ENCODE assay signal across 8 cellular contexts in genomic region chr19:58229255-58229639, GRCh38. TPM values are rescaled to one million over a fixed set of nuclear protein-coding genes. Genes with fewer than 3 reads are reported as not detected.
DNase-seq lines count a peak whose midpoint lies in the region; ATAC-seq and TF ChIP-seq lines count a peak whose summit lies in the region.

No MANE protein-coding gene starts in this region.

- H3K27me3 ChIP-seq in SJCRH30, result no peaks in the 10 kb centered on the region
- H3K27me3 ChIP-seq in lung (ENCODE audit: control insufficient read depth, insufficient read depth), result no peaks in the 10 kb centered on the region
- no peaks in the 10 kb centered on the region for H3K27me3 ChIP-seq in testis

- H3K27me3 Mint-ChIP-seq in dendritic cell treated with granulocyte-macrophage colony-stimulating factor and Interleukin-4, amounts not matched to agents 40 ng/mL and 50 ng/mL, for 4 days, result no peaks in the 10 kb centered on the region

- intact Hi-C loops in dendritic cell treated with granulocyte-macrophage colony-stimulating factor and Interleukin-4, amounts not matched to agents 40 ng/mL and 50 ng/mL, for 4 days (cut with micrococcal nuclease), result loop anchor here (5.0 kb wide), 1 partner anchor 63 kb away; no protein-coding TSS in a partner anchor
- intact Hi-C loops in testis (cut with DNase I; ENCODE audit: low total_unique reads), result no loop called here

- H3K4me3 Mint-ChIP-seq in dendritic cell treated with granulocyte-macrophage colony-stimulating factor and Interleukin-4, amounts not matched to agents 40 ng/mL and 50 ng/mL, for 4 days, result peak overlapping the region; percentile 95

- H3K4me3 ChIP-seq in SJCRH30, result peak overlapping the region; percentile 99
- peak overlapping the region; percentile 63 for H3K4me3 ChIP-seq in lung
- H3K4me3 ChIP-seq in testis, result peak overlapping the region; percentile 64 to 81

- H3K4me1 Mint-ChIP-seq in dendritic cell treated with granulocyte-macrophage colony-stimulating factor and Interleukin-4, amounts not matched to agents 40 ng/mL and 50 ng/mL, for 4 days (ENCODE audit: low read depth), result peaks cover 30% of the 10 kb centered on the region

- TF ChIP-seq CTCF in lung (IDR thresholded peaks at IDR 0.05; ENCODE audit: control extremely low read depth, extremely low read depth) (no peak), testis (IDR thresholded peaks at IDR 0.05) (peak in 1 of 3 experiments; percentile 22)

- H3K9me3 ChIP-seq in SJCRH30 (replicated peaks), result peaks cover 15% of the 10 kb centered on the region
- H3K9me3 ChIP-seq in lung (ENCODE audit: control insufficient read depth in 2 of 2, insufficient read depth in 1 of 2, low read length in 1 of 2), result peaks cover 0 to 40% of the 10 kb centered on the region in 2 donors
- no peaks in the 10 kb centered on the region for H3K9me3 ChIP-seq in testis

- peaks cover 66% of the 10 kb centered on the region for H3K9me3 Mint-ChIP-seq in dendritic cell treated with granulocyte-macrophage colony-stimulating factor and Interleukin-4, amounts not matched to agents 40 ng/mL and 50 ng/mL, for 4 days

- ATAC-seq in lung (ENCODE audit: insufficient read depth, low FRiP score), result no peak

- peak; percentile 59 for DNase-seq in activated CD8-positive, alpha-beta memory T cell treated with anti-CD3 and anti-CD28 coated beads, Interleukin-2, amount 50 U/mL, for 48 hours
- no peak for DNase-seq in activated CD8-positive, alpha-beta memory T cell treated with anti-CD3 and anti-CD28 coated beads, Interleukin-2, amount 50 U/mL, for 4 hours
- DNase-seq in SJCRH30, result peak; percentile 11 to 17
- no peak for DNase-seq in lung (ENCODE audit: low spot score)
- peak; percentile 34 for DNase-seq in testis
- no peak for DNase-seq in ureter (ENCODE audit: low spot score)
- DNase-seq in DMS153 (lab: John Stamatoyannopoulos, UW), result no peak

- H3K36me3 ChIP-seq in SJCRH30 (peaks cover 47% of the 10 kb centered on the region), lung (ENCODE audit: control insufficient read depth in 2 of 2, insufficient read depth in 2 of 2, low read length in 2 of 2) (peaks cover 5 to 24% of the 10 kb centered on the region in 2 donors), testis (ENCODE audit: low read depth, missing control alignments) (no peaks in the 10 kb centered on the region)

- 18 to 27% methylated on average over 13 of the region's 13 CpGs for WGBS in lung, 2 donors
- WGBS in testis, 2 donors, result 11 to 15% methylated on average over 2 to 13 of the region's 13 CpGs

- peaks cover 61% of the 10 kb centered on the region for H3K36me3 Mint-ChIP-seq in dendritic cell treated with granulocyte-macrophage colony-stimulating factor and Interleukin-4, amounts not matched to agents 40 ng/mL and 50 ng/mL, for 4 days (ENCODE audit: low read depth)

- no peak for TF ChIP-seq POLR2A in testis (IDR thresholded peaks at IDR 0.05)

- H3K4me1 ChIP-seq in SJCRH30 (no peaks in the 10 kb centered on the region), lung (ENCODE audit: control insufficient read depth in 2 of 2, insufficient read depth in 2 of 2, low read length in 2 of 2) (peaks cover 2 to 6% of the 10 kb centered on the region in 2 donors), testis (peaks cover 9% of the 10 kb centered on the region)

- peak overlapping the region; percentile 88 for H3K27ac Mint-ChIP-seq in dendritic cell treated with granulocyte-macrophage colony-stimulating factor and Interleukin-4, amounts not matched to agents 40 ng/mL and 50 ng/mL, for 4 days

- no peak overlapping the region; the same call in 1 of the 2 replicates for H3K27ac ChIP-seq in SJCRH30
- peak overlapping the region; percentile 65 to 86 for H3K27ac ChIP-seq in lung (ENCODE audit: low read depth in 1 of 2, low read length in 1 of 2)
- peak overlapping the region in 1 of 2 donors; percentile 60 for H3K27ac ChIP-seq in testis

RNA-seq across cellular contexts. Expression of gene ZNF544, which starts 0.5 kb away (rescaled TPM):
- 40.5 and 46.1 TPM in 2 replicates for total RNA-seq in SJCRH30 (2014; rRNA removed; shearing (Covaris generic))
- total RNA-seq in lung, result 10 to 100 TPM; 19.7 to 41.6 TPM
- 10 to 100 TPM in 1 of 2 donors, 1 to 10 TPM in 1; 9.6 to 13.8 TPM for polyA plus RNA-seq in lung
- 10 to 100 TPM; 92.2 to 93.9 TPM for total RNA-seq in testis
- polyA plus RNA-seq in testis (ENCODE audit: insufficient read depth, low read depth, low replicate concordance), result 45.8 TPM
- 46.4 TPM for total RNA-seq in ureter

RNA-seq across cellular contexts. Expression of gene ZNF274, which starts 46.4 kb away (rescaled TPM):
- total RNA-seq in SJCRH30 (2014; rRNA removed; shearing (Covaris generic)), result 19.3 and 23.3 TPM in 2 replicates
- 10 to 100 TPM; 27.8 to 29.6 TPM for total RNA-seq in lung
- 10 to 100 TPM; 10.2 to 24.2 TPM for polyA plus RNA-seq in lung
- total RNA-seq in testis, result 10 to 100 TPM; 42.6 to 48.0 TPM
- 34.2 TPM for polyA plus RNA-seq in testis (ENCODE audit: insufficient read depth, low read depth, low replicate concordance)
- 29.7 TPM for total RNA-seq in ureter

RNA-seq across cellular contexts. Expression of gene ZNF8, which starts 49.5 kb away (rescaled TPM):
- 12.7 and 13.4 TPM in 2 replicates for total RNA-seq in SJCRH30 (2014; rRNA removed; shearing (Covaris generic))
- 1 to 10 TPM; 5.2 to 8.0 TPM for total RNA-seq in lung
- polyA plus RNA-seq in lung, result 1 to 10 TPM; 1.2 to 1.8 TPM
- total RNA-seq in testis, result 10 to 100 TPM in 1 of 2 donors, 1 to 10 TPM in 1; 9.6 to 10.4 TPM
- 2.6 TPM for polyA plus RNA-seq in testis (ENCODE audit: insufficient read depth, low read depth, low replicate concordance)
- total RNA-seq in ureter, result 8.6 TPM

Comparison
In these comparisons a context has a peak if more than half of its experiments do, and no peak if none do; other contexts are left out.
1. DNase-seq: peak in activated CD8-positive, alpha-beta memory T cell treated with anti-CD3 and anti-CD28 coated beads, Interleukin-2, amount 50 U/mL, for 48 hours (single experiment), SJCRH30 (2 of 2) and testis (single experiment); none in activated CD8-positive, alpha-beta memory T cell treated with anti-CD3 and anti-CD28 coated beads, Interleukin-2, amount 50 U/mL, for 4 hours (single experiment), lung (single experiment), ureter (single experiment) and DMS153 (single experiment).
2. Peak in every context shown above with its lines, with median percentiles within 50 percentile points of each other: H3K4me3 ChIP-seq.